ENCODE assay signal across 1 cellular context in the genomic region with DNA sequence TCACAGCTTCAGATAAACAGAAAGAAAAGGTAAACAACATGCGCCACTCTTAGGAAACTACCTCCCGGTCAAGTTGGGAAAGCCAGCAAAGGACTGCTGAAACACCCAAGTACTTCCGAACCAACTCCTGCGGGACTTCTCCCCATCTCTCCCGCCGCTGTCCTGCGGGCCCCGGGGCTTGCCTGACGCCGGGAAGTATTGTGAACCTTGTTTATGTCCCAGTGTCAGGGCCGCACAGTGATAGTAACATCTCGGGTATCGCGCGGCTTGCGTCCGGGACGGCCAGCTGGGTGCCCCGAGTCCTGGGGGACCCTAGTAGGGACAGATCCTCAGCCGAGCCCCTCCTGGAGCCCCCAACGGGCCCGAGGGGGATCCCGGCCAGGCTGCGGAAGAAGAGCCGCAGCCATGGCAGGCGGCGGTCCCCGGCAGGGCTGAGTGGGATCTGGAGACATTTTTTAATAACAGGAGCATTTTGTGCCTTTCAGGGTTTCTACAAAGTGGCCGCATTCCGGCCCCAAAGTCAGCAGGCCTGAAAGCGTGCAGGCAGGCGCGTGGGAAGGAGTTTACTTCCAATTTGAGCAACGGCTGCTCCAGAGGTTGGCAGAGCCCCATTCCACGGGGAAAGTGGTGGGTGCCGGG.
TF ChIP-seq lines count a peak whose summit lies in the region.

No MANE protein-coding gene starts in this region.

TF ChIP-seq in SK-N-SH treated with all-trans-retinoic acid at 6 μM for 48 hours, 23 proteins besides CTCF, POLR2A, EP300 and RAD21 (continued from another document):
- TF ChIP-seq ZNF8 (CRISPR knock-in tag; IDR thresholded peaks at IDR 0.05) (no peak), RARB (CRISPR knock-in tag; IDR thresholded peaks at IDR 0.05) (no peak), ZFP30 (CRISPR knock-in tag; IDR thresholded peaks at IDR 0.05) (no peak)
- TF ChIP-seq, protein P1, sequence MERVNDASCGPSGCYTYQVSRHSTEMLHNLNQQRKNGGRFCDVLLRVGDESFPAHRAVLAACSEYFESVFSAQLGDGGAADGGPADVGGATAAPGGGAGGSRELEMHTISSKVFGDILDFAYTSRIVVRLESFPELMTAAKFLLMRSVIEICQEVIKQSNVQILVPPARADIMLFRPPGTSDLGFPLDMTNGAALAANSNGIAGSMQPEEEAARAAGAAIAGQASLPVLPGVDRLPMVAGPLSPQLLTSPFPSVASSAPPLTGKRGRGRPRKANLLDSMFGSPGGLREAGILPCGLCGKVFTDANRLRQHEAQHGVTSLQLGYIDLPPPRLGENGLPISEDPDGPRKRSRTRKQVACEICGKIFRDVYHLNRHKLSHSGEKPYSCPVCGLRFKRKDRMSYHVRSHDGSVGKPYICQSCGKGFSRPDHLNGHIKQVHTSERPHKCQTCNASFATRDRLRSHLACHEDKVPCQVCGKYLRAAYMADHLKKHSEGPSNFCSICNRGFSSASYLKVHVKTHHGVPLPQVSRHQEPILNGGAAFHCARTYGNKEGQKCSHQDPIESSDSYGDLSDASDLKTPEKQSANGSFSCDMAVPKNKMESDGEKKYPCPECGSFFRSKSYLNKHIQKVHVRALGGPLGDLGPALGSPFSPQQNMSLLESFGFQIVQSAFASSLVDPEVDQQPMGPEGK (CRISPR knock-in tag; IDR thresholded peaks at IDR 0.05; ENCODE audit: borderline replicate concordance), result no peak
TF ChIP-seq in SK-N-SH treated with all-trans-retinoic acid at 6 μM for 48 hours: peak in this region for 0.
